ENCODE assay signal across 32 cellular contexts in genomic region chr22:38127869-38128268, GRCh38. TPM values are rescaled to one million over a fixed set of nuclear protein-coding genes. Genes with fewer than 3 reads are reported as not detected.
"Had no signal": no experiment of that assay in that cellular context is flagged by ENCODE, and none has a peak within 500 bp of the region (broad histone marks: within the 10 kb centered on the region; RNA-seq: fewer than 3 reads in every experiment).

No MANE protein-coding gene starts in this region.

- H3K27ac ChIP-seq: brain microvascular endothelial cell, cardiac muscle cell, SJCRH30 had no signal

- H3K27me3 ChIP-seq: brain microvascular endothelial cell, cardiac muscle cell, MG63, SJCRH30 had no signal

- H3K9me3 Mint-ChIP-seq: activated CD4-positive, alpha-beta T cell treated with anti-CD3 and anti-CD28 coated beads, Interleukin-2, amount 10 ng/mL, durations not matched to agents 24 days and 14 days; activated naive CD4-positive, alpha-beta T cell treated with anti-CD3 and anti-CD28 coated beads, Interleukin-2, amount 50 U/mL, for 24 hours; activated T-cell treated with anti-CD3 and anti-CD28 coated beads, Interleukin-2, amount 50 U/mL, for 24 hours; activated T-helper 1 cell treated with anti-CD3 and anti-CD28 coated beads, Interleukin-12 subunit alpha, Interleukin-12 subunit beta, Interleukin-2, Interleukin-4 antibody, amounts not matched to agents 30 ng/mL and 10 ng/mL and 1 ng/mL, durations not matched to agents 14 hours and 24 hours and 36 hours; T-helper 2 cell treated with Interferon-gamma antibody and Interleukin-4, amounts not matched to agents 5 μg/mL and 100 μg/mL, for 36 hours; WTC11 had no signal

- H3K27ac Mint-ChIP-seq: activated CD4-positive, alpha-beta T cell treated with anti-CD3 and anti-CD28 coated beads, Interleukin-2, amount 10 ng/mL, durations not matched to agents 24 days and 14 days; activated CD8-positive, alpha-beta memory T cell treated with anti-CD3 and anti-CD28 coated beads, Interleukin-2, amount 10 ng/mL, durations not matched to agents 7 days and 5 days; activated naive CD4-positive, alpha-beta T cell treated with anti-CD3 and anti-CD28 coated beads, Interleukin-2, amount 50 U/mL, for 24 hours; activated T-cell treated with anti-CD3 and anti-CD28 coated beads, Interleukin-2, amount 50 U/mL, for 24 hours; activated T-helper 1 cell treated with anti-CD3 and anti-CD28 coated beads, Interleukin-12 subunit alpha, Interleukin-12 subunit beta, Interleukin-2, Interleukin-4 antibody, amounts not matched to agents 30 ng/mL and 10 ng/mL and 1 ng/mL, durations not matched to agents 14 hours and 24 hours and 36 hours; T-helper 2 cell treated with Interferon-gamma antibody and Interleukin-4, amounts not matched to agents 5 μg/mL and 100 μg/mL, for 36 hours had no signal

- H3K9ac ChIP-seq: SK-N-SH had no signal

- H3K36me3 Mint-ChIP-seq: activated CD8-positive, alpha-beta memory T cell treated with anti-CD3 and anti-CD28 coated beads, Interleukin-2, amount 10 ng/mL, durations not matched to agents 7 days and 5 days; WTC11 had no signal

- ATAC-seq: activated CD8-positive, alpha-beta memory T cell treated with anti-CD3 and anti-CD28 coated beads, Interleukin-2, amount 10 ng/mL, durations not matched to agents 7 days and 5 days; Right ventricle myocardium inferior; WTC11 had no signal

- H3K36me3 ChIP-seq: brain microvascular endothelial cell, cardiac muscle cell, MG63, SJCRH30 had no signal

- H3K27me3 Mint-ChIP-seq: activated CD4-positive, alpha-beta T cell treated with anti-CD3 and anti-CD28 coated beads, Interleukin-2, amount 10 ng/mL, durations not matched to agents 24 days and 14 days; activated CD8-positive, alpha-beta memory T cell treated with anti-CD3 and anti-CD28 coated beads, Interleukin-2, amount 10 ng/mL, durations not matched to agents 7 days and 5 days; activated naive CD4-positive, alpha-beta T cell treated with anti-CD3 and anti-CD28 coated beads, Interleukin-2, amount 50 U/mL, for 24 hours; activated T-cell treated with anti-CD3 and anti-CD28 coated beads, Interleukin-2, amount 50 U/mL, for 24 hours had no signal

- H3K4me1 ChIP-seq: SJCRH30 had no signal

- H3K4me2 ChIP-seq: SK-N-SH had no signal

- H3K9me3 ChIP-seq: MG63, SJCRH30, SK-N-SH had no signal

- DNase-seq: activated CD4-positive, alpha-beta T cell treated with anti-CD3 and anti-CD28 coated beads, Interleukin-2, amount 10 ng/mL, durations not matched to agents 24 days and 14 days; activated CD4-positive, alpha-beta T cell treated with anti-CD3 and anti-CD28 coated beads, Interleukin-2, amount 50 U/mL, for 48 hours; activated CD4-positive, CD25-positive, alpha-beta regulatory T cell treated with anti-CD3 and anti-CD28 coated beads, Interleukin-2, amount 50 U/mL, for 72 hours; activated CD8-positive, alpha-beta memory T cell treated with anti-CD3 and anti-CD28 coated beads, Interleukin-2, amount 10 ng/mL, durations not matched to agents 7 days and 5 days; activated effector memory CD4-positive, alpha-beta T cell treated with Interleukin-2 at 50 U/mL for 16 hours; activated naive CD4-positive, alpha-beta T cell; activated T-cell treated with anti-CD3 and anti-CD28 coated beads, Interleukin-2, amount 50 U/mL, for 24 hours; amygdala; brain microvascular endothelial cell; MG63; MV-4-11; NCI-H1092 treated with DMSO at 0.1 percent for 48 hours; NCI-H1417 treated with DMSO at 0.1 percent for 48 hours; NCI-H1694; NCI-H2029; NCI-H2107; NCI-H2171 treated with DMSO at 0.1 percent for 48 hours; NCI-H226; NCI-H526; NCI-H774; RPMI8226; SJCRH30; SK-N-SH; T-helper 1 cell had no signal

- H3K4me3 ChIP-seq: cardiac muscle cell, MG63, SJCRH30 had no signal

- H3K4me3 Mint-ChIP-seq: activated CD4-positive, alpha-beta T cell treated with anti-CD3 and anti-CD28 coated beads, Interleukin-2, amount 10 ng/mL, durations not matched to agents 24 days and 14 days; activated CD8-positive, alpha-beta memory T cell treated with anti-CD3 and anti-CD28 coated beads, Interleukin-2, amount 10 ng/mL, durations not matched to agents 7 days and 5 days; activated naive CD4-positive, alpha-beta T cell treated with anti-CD3 and anti-CD28 coated beads, Interleukin-2, amount 50 U/mL, for 24 hours; activated T-cell treated with anti-CD3 and anti-CD28 coated beads, Interleukin-2, amount 50 U/mL, for 24 hours; activated T-helper 1 cell treated with anti-CD3 and anti-CD28 coated beads, Interleukin-12 subunit alpha, Interleukin-12 subunit beta, Interleukin-2, Interleukin-4 antibody, amounts not matched to agents 30 ng/mL and 10 ng/mL and 1 ng/mL, durations not matched to agents 14 hours and 24 hours and 36 hours; T-helper 2 cell treated with Interferon-gamma antibody and Interleukin-4, amounts not matched to agents 5 μg/mL and 100 μg/mL, for 36 hours; WTC11 had no signal

- H3K4me1 Mint-ChIP-seq: activated naive CD4-positive, alpha-beta T cell treated with anti-CD3 and anti-CD28 coated beads, Interleukin-2, amount 50 U/mL, for 24 hours had no signal

RNA-seq across cellular contexts. Expression of gene BAIAP2L2, which starts 17.4 kb away (rescaled TPM):
- total RNA-seq: NCI-H460, SJCRH30 had no signal

RNA-seq across cellular contexts. Expression of gene SLC16A8, which starts 43.9 kb away (rescaled TPM):
- total RNA-seq: activated CD4-positive, alpha-beta T cell treated with anti-CD3 and anti-CD28 coated beads, Interleukin-2, amount 10 ng/mL, durations not matched to agents 24 days and 14 days; activated CD8-positive, alpha-beta memory T cell treated with anti-CD3 and anti-CD28 coated beads, Interleukin-2, amount 10 ng/mL, durations not matched to agents 7 days and 5 days; NCI-H460; OCI-LY7; Right ventricle myocardium inferior had no signal
- polyA plus RNA-seq: SK-N-SH had no signal
